ENCODE assay signal across 1 cellular context in genomic region chr4:152540293-152540674, GRCh38.
A peak's percentile ranks its signal among the peaks of the same experiment; 100 is the strongest.
TF ChIP-seq lines count a peak whose summit lies in the region.

No MANE protein-coding gene starts in this region.

TF ChIP-seq in H1, 55 proteins besides CTCF, POLR2A, EP300 and RAD21 (continued from another document):
- TF ChIP-seq, protein P1, sequence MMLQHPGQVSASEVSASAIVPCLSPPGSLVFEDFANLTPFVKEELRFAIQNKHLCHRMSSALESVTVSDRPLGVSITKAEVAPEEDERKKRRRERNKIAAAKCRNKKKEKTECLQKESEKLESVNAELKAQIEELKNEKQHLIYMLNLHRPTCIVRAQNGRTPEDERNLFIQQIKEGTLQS (IDR thresholded peaks at IDR 0.05; ENCODE audit: insufficient read depth, low read depth, low read length): no peak
- TF ChIP-seq CHD1 (IDR thresholded peaks at IDR 0.05; ENCODE audit: low read depth, low read length): no peak
- no peak for TF ChIP-seq SAP30 (IDR thresholded peaks at IDR 0.05; ENCODE audit: insufficient read depth, insufficient replicate concordance, low read length)
- peak; percentile 33; the same call in 1 of the 2 replicates for TF ChIP-seq TBP (IDR thresholded peaks at IDR 0.05; ENCODE audit: low read depth, low read length)
- TF ChIP-seq KDM4A (IDR thresholded peaks at IDR 0.05; ENCODE audit: low read depth, low read length, severe bottlenecking): no peak
- TF ChIP-seq YY1 (IDR thresholded peaks at IDR 0.05; ENCODE audit: low read depth, low read length): no peak
- TF ChIP-seq MAX (IDR thresholded peaks at IDR 0.05): no peak
- TF ChIP-seq, protein P2, sequence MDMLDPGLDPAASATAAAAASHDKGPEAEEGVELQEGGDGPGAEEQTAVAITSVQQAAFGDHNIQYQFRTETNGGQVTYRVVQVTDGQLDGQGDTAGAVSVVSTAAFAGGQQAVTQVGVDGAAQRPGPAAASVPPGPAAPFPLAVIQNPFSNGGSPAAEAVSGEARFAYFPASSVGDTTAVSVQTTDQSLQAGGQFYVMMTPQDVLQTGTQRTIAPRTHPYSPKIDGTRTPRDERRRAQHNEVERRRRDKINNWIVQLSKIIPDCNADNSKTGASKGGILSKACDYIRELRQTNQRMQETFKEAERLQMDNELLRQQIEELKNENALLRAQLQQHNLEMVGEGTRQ (IDR thresholded peaks at IDR 0.05; ENCODE audit: low read length): no peak
- 0 out of 2 replicates have a peak, but pooled peaks have one; percentile 34 for TF ChIP-seq POLR2AphosphoS5 (IDR thresholded peaks at IDR 0.05; ENCODE audit: low read depth, low read length)
- TF ChIP-seq CBX5 (IDR thresholded peaks at IDR 0.05; ENCODE audit: low read depth, low read length): no peak
